Comparison of ENCODE assay signal across 1 cellular context in genomic region chr19:5048091-5048726, GRCh38.
TF ChIP-seq lines count a peak whose summit lies in the region.

No MANE protein-coding gene starts in this region.

TF ChIP-seq in K562, 482 proteins besides CTCF, POLR2A, EP300 and RAD21 (continued from another document):
- TF ChIP-seq, protein P1, sequence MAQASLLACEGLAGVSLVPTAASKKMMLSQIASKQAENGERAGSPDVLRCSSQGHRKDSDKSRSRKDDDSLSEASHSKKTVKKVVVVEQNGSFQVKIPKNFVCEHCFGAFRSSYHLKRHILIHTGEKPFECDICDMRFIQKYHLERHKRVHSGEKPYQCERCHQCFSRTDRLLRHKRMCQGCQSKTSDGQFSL (CRISPR knock-in tag; IDR thresholded peaks at IDR 0.05): peak; percentile 76
- TF ChIP-seq, protein P1 (tag; IDR thresholded peaks at IDR 0.05): no peak
- TF ChIP-seq ZNF263 (CRISPR knock-in tag; IDR thresholded peaks at IDR 0.05; ENCODE audit: borderline replicate concordance) (peak; percentile 88), BHLHE40 (IDR thresholded peaks at IDR 0.05; ENCODE audit: low read length) (peak; percentile 92)
